ENCODE assay signal across 9 cellular contexts in the genomic region with DNA sequence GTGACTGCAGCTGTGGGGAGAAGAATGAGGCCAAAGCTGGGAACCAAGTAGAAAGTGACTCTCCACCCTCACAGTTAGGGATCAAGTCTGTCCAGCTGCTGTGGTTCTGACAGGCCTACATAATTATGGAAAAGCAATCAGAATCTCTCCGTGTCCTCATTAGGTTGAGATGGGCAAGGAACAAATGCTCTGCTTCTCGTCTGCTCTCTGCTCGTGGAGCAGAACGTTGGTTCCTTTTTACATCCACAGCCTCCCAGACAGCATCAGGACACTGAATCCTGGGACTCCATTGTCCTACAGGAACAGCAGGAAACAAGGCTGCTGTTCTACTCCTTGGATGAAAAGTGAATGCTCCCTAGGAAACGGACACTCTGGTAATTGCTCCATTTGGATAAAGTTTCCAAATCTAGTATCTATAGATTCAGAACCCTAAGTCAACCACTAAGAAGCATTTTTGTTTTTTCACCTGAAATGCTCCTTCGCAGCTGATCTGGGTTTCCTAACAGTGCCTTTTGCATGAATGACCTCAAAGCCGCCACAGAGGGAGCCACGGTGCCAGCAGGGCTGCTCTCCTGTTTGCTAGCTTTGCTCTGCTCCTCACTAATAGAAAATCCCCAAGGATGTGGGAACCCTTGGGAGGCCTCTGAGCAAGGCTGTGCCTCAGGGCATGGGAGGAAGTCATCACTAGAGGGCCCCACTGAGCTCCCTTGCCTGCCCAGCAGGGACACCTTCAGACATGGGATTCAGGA.
DNase-seq lines count a peak whose midpoint lies in the region; ATAC-seq, FAIRE-seq and TF ChIP-seq lines count a peak whose summit lies in the region.
"Had no signal": no experiment of that assay in that cellular context is flagged by ENCODE, and none has a peak within 500 bp of the region (broad histone marks: within the 10 kb centered on the region; RNA-seq: fewer than 3 reads in every experiment).

No MANE protein-coding gene starts in this region.

- H3F3A ChIP-seq in OCI-LY1 (ENCODE audit: insufficient read depth, low read length), result no peaks in the 10 kb centered on the region

- H3K9me2 ChIP-seq in OCI-LY1 (ENCODE audit: low read depth, low read length), result no peaks in the 10 kb centered on the region

- H4K20me1 ChIP-seq in OCI-LY1 (ENCODE audit: insufficient read depth, low read length), result no peaks in the 10 kb centered on the region

- H3K9ac ChIP-seq in OCI-LY1 (ENCODE audit: low read length), result no peak overlapping the region

- peak; percentile 49 for TF ChIP-seq CTCF in OCI-LY1 (IDR thresholded peaks at IDR 0.05; ENCODE audit: low read length)

- ATAC-seq in GM19455 (IDR thresholded peaks at IDR 0.05; ENCODE audit: unreplicated experiment), result no peak

- no peaks in the 10 kb centered on the region for H3K4me1 ChIP-seq in OCI-LY1 (ENCODE audit: insufficient read depth, low read length, severe bottlenecking)

- no peak overlapping the region for H3K27ac ChIP-seq in OCI-LY1 (ENCODE audit: low read depth, low read length, poor library complexity, severe bottlenecking)

- H3K4me2 ChIP-seq in OCI-LY1 (ENCODE audit: low read length), result no peak overlapping the region

- H3K9me3 ChIP-seq in OCI-LY1 (ENCODE audit: low read length), result no peaks in the 10 kb centered on the region

- FAIRE-seq in urothelium cell line (lab: Jason Lieb, UNC), result no peak

- H3K36me3 ChIP-seq in OCI-LY1 (ENCODE audit: insufficient read depth, low read length), result no peaks in the 10 kb centered on the region

- DNase-seq in DMS153 (lab: John Stamatoyannopoulos, UW) (peak; percentile 83), HT-29 (ENCODE audit: low spot score) (peak; percentile 90), dermis blood vessel endothelial cell (peak; percentile 72), lung microvascular endothelial cell (ENCODE audit: low read depth in 2 of 2) (peak; percentile 53 to 62), urothelium cell line (ENCODE audit: low spot score) (peak; percentile 69), KG1 (lab: John Stamatoyannopoulos, UW) (no peak)
- DNase-seq: naive B cell had no signal

- no peaks in the 10 kb centered on the region for H3K79me2 ChIP-seq in OCI-LY1 (ENCODE audit: insufficient read depth, low read length)

- H3K27me3 ChIP-seq in OCI-LY1 (ENCODE audit: insufficient read depth, low read length), result no peaks in the 10 kb centered on the region

- H2AFZ ChIP-seq in OCI-LY1 (ENCODE audit: low read length), result no peak overlapping the region

- no peak overlapping the region for H3K4me3 ChIP-seq in OCI-LY1 (ENCODE audit: low read depth, low read length, poor library complexity, severe bottlenecking)
